ENCODE assay signal across 8 cellular contexts in genomic region chr5:163907803-163908202, GRCh38.
DNase-seq lines count a peak whose midpoint lies in the region; ATAC-seq lines count a peak whose summit lies in the region.
"Not testable (repeated sequence)": the region's sequence is repeated elsewhere in the genome, so short reads cannot be mapped to it uniquely, and the experiment has no call there.

No MANE protein-coding gene starts in this region.

- not testable (repeated sequence) for H3K9me3 Mint-ChIP-seq in activated T-helper 17 cell treated with anti-CD3 and anti-CD28 coated beads, Interleukin-2, amount 50 U/mL, for 72 hours
- H3K9me3 Mint-ChIP-seq in stimulated activated effector memory CD8-positive, alpha-beta T cell treated with anti-CD3 and anti-CD28 coated beads, Interleukin-12 subunit alpha, Interleukin-12 subunit beta, amount 100 ng/mL, for 72 hours: peaks cover 10% of the 10 kb centered on the region

- H3K36me3 Mint-ChIP-seq in activated T-helper 17 cell treated with anti-CD3 and anti-CD28 coated beads, Interleukin-2, amount 50 U/mL, for 72 hours (ENCODE audit: low read depth); stimulated activated effector memory CD8-positive, alpha-beta T cell treated with anti-CD3 and anti-CD28 coated beads, Interleukin-12 subunit alpha, Interleukin-12 subunit beta, amount 100 ng/mL, for 72 hours: not testable (repeated sequence)

- ATAC-seq in GM18498 (IDR thresholded peaks at IDR 0.05; ENCODE audit: unreplicated experiment) (peak; percentile 78), GM18909 (IDR thresholded peaks at IDR 0.05; ENCODE audit: poor library complexity, unreplicated experiment) (peak; percentile 72), GM21423 (IDR thresholded peaks at IDR 0.05; ENCODE audit: unreplicated experiment) (peak; percentile 66), HG02798 (IDR thresholded peaks at IDR 0.05; ENCODE audit: poor library complexity, unreplicated experiment) (peak; percentile 44), HG03460 (IDR thresholded peaks at IDR 0.05; ENCODE audit: unreplicated experiment) (peak; percentile 47)
- ATAC-seq in activated T-helper 17 cell treated with anti-CD3 and anti-CD28 coated beads, Interleukin-2, amount 50 U/mL, for 72 hours (replicated peaks): peak; percentile 9
- ATAC-seq in stimulated activated effector memory CD8-positive, alpha-beta T cell treated with anti-CD3 and anti-CD28 coated beads, Interleukin-12 subunit alpha, Interleukin-12 subunit beta, amount 100 ng/mL, for 72 hours: peak; percentile 50

- H3K4me1 Mint-ChIP-seq in activated T-helper 17 cell treated with anti-CD3 and anti-CD28 coated beads, Interleukin-2, amount 50 U/mL, for 72 hours: not testable (repeated sequence)
- peaks cover 15% of the 10 kb centered on the region for H3K4me1 Mint-ChIP-seq in stimulated activated effector memory CD8-positive, alpha-beta T cell treated with anti-CD3 and anti-CD28 coated beads, Interleukin-12 subunit alpha, Interleukin-12 subunit beta, amount 100 ng/mL, for 72 hours

- H3K4me3 Mint-ChIP-seq in activated T-helper 17 cell treated with anti-CD3 and anti-CD28 coated beads, Interleukin-2, amount 50 U/mL, for 72 hours; stimulated activated effector memory CD8-positive, alpha-beta T cell treated with anti-CD3 and anti-CD28 coated beads, Interleukin-12 subunit alpha, Interleukin-12 subunit beta, amount 100 ng/mL, for 72 hours: not testable (repeated sequence)

- DNase-seq in NCI-H526 (lab: John Stamatoyannopoulos, UW): peak; percentile 25 to 35
- DNase-seq in stimulated activated effector memory CD8-positive, alpha-beta T cell treated with anti-CD3 and anti-CD28 coated beads, Interleukin-12 subunit alpha, Interleukin-12 subunit beta, amount 100 ng/mL, for 72 hours (ENCODE audit: low spot score in 2 of 2): not testable (repeated sequence)

- H3K27ac Mint-ChIP-seq in activated T-helper 17 cell treated with anti-CD3 and anti-CD28 coated beads, Interleukin-2, amount 50 U/mL, for 72 hours; stimulated activated effector memory CD8-positive, alpha-beta T cell treated with anti-CD3 and anti-CD28 coated beads, Interleukin-12 subunit alpha, Interleukin-12 subunit beta, amount 100 ng/mL, for 72 hours: not testable (repeated sequence)

- not testable (repeated sequence) for H3K27me3 Mint-ChIP-seq in activated T-helper 17 cell treated with anti-CD3 and anti-CD28 coated beads, Interleukin-2, amount 50 U/mL, for 72 hours

Comparison
In these comparisons a context has a peak if more than half of its experiments do, and no peak if none do; other contexts are left out.
1. ATAC-seq: peak in every context shown above with its lines; median percentile 78 in GM18498; 72 in GM18909; 66 in GM21423; 50 in stimulated activated effector memory CD8-positive, alpha-beta T cell treated with anti-CD3 and anti-CD28 coated beads, Interleukin-12 subunit alpha, Interleukin-12 subunit beta, amount 100 ng/mL, for 72 hours; 47 in HG03460; 44 in HG02798; 9 in activated T-helper 17 cell treated with anti-CD3 and anti-CD28 coated beads, Interleukin-2, amount 50 U/mL, for 72 hours.